ENCODE assay signal across 30 cellular contexts in genomic region chr9:123696476-123696875, GRCh38.
"Had no signal": no experiment of that assay in that cellular context is flagged by ENCODE, and none has a peak within 500 bp of the region (broad histone marks: within the 10 kb centered on the region; RNA-seq: fewer than 3 reads in every experiment).

No MANE protein-coding gene starts in this region.

- H3K4me2 ChIP-seq: smooth muscle cell had no signal

- H3K4me3 ChIP-seq: breast epithelium, colonic mucosa, dorsolateral prefrontal cortex, gastrocnemius medialis, smooth muscle cell, transverse colon had no signal

- H3K27me3 ChIP-seq: breast epithelium, colonic mucosa, dorsolateral prefrontal cortex, gastrocnemius medialis, transverse colon had no signal

- H3K27me3 Mint-ChIP-seq: activated naive CD8-positive, alpha-beta T cell; memory B cell; stimulated activated memory B cell treated with anti-CD40 and anti-IgM and Interleukin-4, amounts not matched to agents 10 μg/mL and 1 μg/mL and 100 μg/mL, for 72 hours; T-cell had no signal

- H3K4me1 ChIP-seq: breast epithelium, colonic mucosa had no signal

- DNase-seq: activated CD4-positive, alpha-beta T cell treated with anti-CD3 and anti-CD28 coated beads, Interleukin-2, amount 50 U/mL, for 1 hour; activated CD4-positive, CD25-positive, alpha-beta regulatory T cell treated with anti-CD3 and anti-CD28 coated beads, Interleukin-2, amount 50 U/mL, for 72 hours; activated CD8-positive, alpha-beta memory T cell treated with anti-CD3 and anti-CD28 coated beads, Interleukin-2, amount 50 U/mL, for 4 hours; activated naive CD4-positive, alpha-beta T cell; activated T-cell treated with anti-CD3 and anti-CD28 coated beads, Interleukin-2, amount 50 U/mL, for 4 hours; colonic mucosa; dorsolateral prefrontal cortex; gastrocnemius medialis; hippocampal formation; left cardiac atrium; occipital lobe; posterior cingulate gyrus; stimulated activated CD4-positive, alpha-beta T cell treated with anti-CD3 and anti-CD28 coated beads, Interleukin-15, amount 100 ng/mL, for 24 hours; T-cell; transverse colon; WERI-Rb-1 had no signal

- ATAC-seq: activated T-cell treated with anti-CD3 and anti-CD28 coated beads, Interleukin-2, amount 50 U/mL, for 4 hours; left cardiac atrium; sciatic nerve; stimulated activated memory B cell treated with anti-CD40 and anti-IgM and Interleukin-4, amounts not matched to agents 10 μg/mL and 1 μg/mL and 100 μg/mL, for 72 hours; T-cell had no signal

- H3K4me1 Mint-ChIP-seq: neural crest cell had no signal

- H3K9me3 Mint-ChIP-seq: activated T-cell treated with anti-CD3 and anti-CD28 coated beads, Interleukin-2, amount 50 U/mL, for 4 hours; neural crest cell; stimulated activated memory B cell treated with anti-CD40 and anti-IgM and Interleukin-4, amounts not matched to agents 10 μg/mL and 1 μg/mL and 100 μg/mL, for 72 hours; T-helper 2 cell treated with Interferon-gamma antibody and Interleukin-4, amounts not matched to agents 5 μg/mL and 100 μg/mL, for 36 hours had no signal

- H3K4me3 Mint-ChIP-seq: activated naive CD8-positive, alpha-beta T cell; activated T-cell treated with anti-CD3 and anti-CD28 coated beads, Interleukin-2, amount 50 U/mL, for 4 hours; memory B cell; neural crest cell; stimulated activated memory B cell treated with anti-CD40 and anti-IgM and Interleukin-4, amounts not matched to agents 10 μg/mL and 1 μg/mL and 100 μg/mL, for 72 hours; T-cell; T-helper 2 cell treated with Interferon-gamma antibody and Interleukin-4, amounts not matched to agents 5 μg/mL and 100 μg/mL, for 36 hours had no signal

- H3K9me3 ChIP-seq: colonic mucosa, gastrocnemius medialis, transverse colon had no signal

- H3K27ac ChIP-seq: breast epithelium, colonic mucosa, dorsolateral prefrontal cortex, epithelial cell of prostate, gastrocnemius medialis, transverse colon, WERI-Rb-1 had no signal

- FAIRE-seq: astrocyte, islet of Langerhans, TTC549, urothelium cell line had no signal

- H3K36me3 ChIP-seq: breast epithelium, colonic mucosa, gastrocnemius medialis, transverse colon, WERI-Rb-1 had no signal

- H3K27ac Mint-ChIP-seq: activated naive CD8-positive, alpha-beta T cell; activated T-helper 2 cell treated with anti-CD3 and anti-CD28 coated beads, Interferon-gamma antibody, Interleukin-2, Interleukin-4, amounts not matched to agents 10 μg/mL and 5 μg/mL and 100 μg/mL, durations not matched to agents 14 hours and 24 hours and 36 hours; memory B cell; T-cell; T-helper 2 cell treated with Interferon-gamma antibody and Interleukin-4, amounts not matched to agents 5 μg/mL and 100 μg/mL, for 36 hours had no signal
